27 cellular contexts compared by ENCODE assay signal in the genomic region with DNA sequence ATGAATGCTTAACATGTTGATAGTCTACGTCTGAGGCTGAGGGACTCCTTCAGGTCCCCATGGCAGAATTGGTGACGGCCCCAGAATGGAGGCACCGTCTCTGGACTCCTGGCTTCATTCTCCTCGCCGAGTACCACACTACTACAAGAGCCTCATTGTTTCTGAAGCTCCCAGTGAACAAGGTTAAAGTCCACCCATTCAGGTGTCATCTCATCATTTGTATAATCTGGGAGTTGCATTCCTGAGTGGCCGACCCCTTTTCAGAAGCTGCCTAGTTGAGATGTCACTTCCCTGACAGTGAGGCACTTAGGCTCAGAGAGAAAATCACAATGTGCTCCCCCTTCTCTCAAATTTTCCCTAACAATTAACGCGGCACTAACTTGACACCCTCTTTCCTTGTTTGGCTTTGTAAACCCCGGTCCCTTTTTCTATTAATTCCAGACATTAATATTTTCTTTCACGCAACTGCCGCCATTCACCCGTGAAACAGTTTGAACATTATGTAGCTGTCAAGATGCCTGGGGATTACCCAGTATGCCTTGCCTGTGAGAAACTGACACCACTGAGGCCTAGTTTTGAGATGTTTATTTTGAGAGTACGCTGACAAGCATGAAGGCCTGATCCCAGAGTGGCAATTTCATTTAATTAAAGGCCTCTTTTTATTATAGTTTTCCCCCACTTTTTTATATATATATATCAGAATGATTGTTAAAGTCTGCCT.
"Had no signal": no experiment of that assay in that cellular context is flagged by ENCODE, and none has a peak within 500 bp of the region (broad histone marks: within the 10 kb centered on the region; RNA-seq: fewer than 3 reads in every experiment).

No MANE protein-coding gene starts in this region.

- H3K79me2 ChIP-seq: parathyroid adenoma had no signal

- H3K27ac Mint-ChIP-seq: effector memory CD8-positive, alpha-beta T cell; progenitor cell of endocrine pancreas had no signal

- H3K36me3 ChIP-seq: suprapubic skin, uterus had no signal

- H3K27me3 ChIP-seq: neutrophil, suprapubic skin, transverse colon, upper lobe of right lung, uterus had no signal

- H3K9me3 ChIP-seq: neutrophil, suprapubic skin, transverse colon, upper lobe of right lung, uterus had no signal

- H3K4me1 ChIP-seq: parathyroid adenoma, suprapubic skin, transverse colon, upper lobe of right lung, uterus had no signal

- H3K4me1 Mint-ChIP-seq: naive thymus-derived CD4-positive, alpha-beta T cell; stimulated activated naive CD8-positive, alpha-beta T cell treated with anti-CD3 and anti-CD28 coated beads, Interleukin-15, amount 100 ng/mL, for 72 hours had no signal

- ATAC-seq: effector memory CD8-positive, alpha-beta T cell; left lobe of liver; naive thymus-derived CD4-positive, alpha-beta T cell; sciatic nerve; stimulated activated naive CD8-positive, alpha-beta T cell treated with anti-CD3 and anti-CD28 coated beads, Interleukin-15, amount 100 ng/mL, for 72 hours; upper lobe of right lung had no signal

- FAIRE-seq: frontal cortex had no signal

- H3K4me3 Mint-ChIP-seq: effector memory CD8-positive, alpha-beta T cell; immature natural killer cell; naive thymus-derived CD4-positive, alpha-beta T cell; stimulated activated naive CD8-positive, alpha-beta T cell treated with anti-CD3 and anti-CD28 coated beads, Interleukin-15, amount 100 ng/mL, for 72 hours had no signal

- H3K27me3 Mint-ChIP-seq: effector memory CD8-positive, alpha-beta T cell; naive thymus-derived CD4-positive, alpha-beta T cell; progenitor cell of endocrine pancreas; stimulated activated naive CD8-positive, alpha-beta T cell treated with anti-CD3 and anti-CD28 coated beads, Interleukin-15, amount 100 ng/mL, for 72 hours had no signal

- DNase-seq: cerebellar nuclear complex; cortex of kidney; effector memory CD8-positive, alpha-beta T cell; hypothalamus; immature natural killer cell; islet precursor cell; kidney glomerular epithelial cell; mesendoderm; midbrain; naive thymus-derived CD4-positive, alpha-beta T cell; stimulated activated CD4-positive, alpha-beta T cell treated with anti-CD3 and anti-CD28 coated beads, Interleukin-12 subunit alpha, Interleukin-12 subunit beta, amount 100 ng/mL, for 4 hours; stimulated activated CD4-positive, alpha-beta T cell treated with anti-CD3 and anti-CD28 coated beads, Interleukin-1b, Interleukin-23, amount 100 ng/mL, for 48 hours; stimulated activated CD4-positive, alpha-beta T cell treated with anti-CD3 and anti-CD28 coated beads, Interleukin-4, amount 100 ng/mL, for 1 hour; stimulated activated CD8-positive, alpha-beta memory T cell treated with anti-CD3 and anti-CD28 coated beads, Interleukin-4, amount 100 ng/mL, for 48 hours; stimulated activated naive CD4-positive, alpha-beta T cell; stimulated activated naive CD8-positive, alpha-beta T cell treated with anti-CD3 and anti-CD28 coated beads, Interleukin-15, amount 100 ng/mL, for 72 hours; transverse colon; upper lobe of right lung; uterus had no signal

- H3K4me3 ChIP-seq: smooth muscle cell, suprapubic skin, transverse colon, upper lobe of right lung, uterus had no signal

- H2AFZ ChIP-seq: parathyroid adenoma had no signal

- H3K9me3 Mint-ChIP-seq: effector memory CD8-positive, alpha-beta T cell; immature natural killer cell; naive thymus-derived CD4-positive, alpha-beta T cell; stimulated activated naive CD8-positive, alpha-beta T cell treated with anti-CD3 and anti-CD28 coated beads, Interleukin-15, amount 100 ng/mL, for 72 hours had no signal

- H3K9ac ChIP-seq: parathyroid adenoma had no signal

- H3K27ac ChIP-seq: neutrophil, parathyroid adenoma, suprapubic skin, transverse colon, upper lobe of right lung, uterus had no signal

- H3K4me2 ChIP-seq: smooth muscle cell had no signal
